9 cellular contexts compared by ENCODE assay signal in genomic region chr19:30224689-30225606, GRCh38.
A peak's percentile ranks its signal among the peaks of the same experiment; 100 is the strongest.
DNase-seq lines count a peak whose midpoint lies in the region; ATAC-seq lines count a peak whose summit lies in the region.
"Had no signal": no experiment of that assay in that cellular context is flagged by ENCODE, and none has a peak within 500 bp of the region (broad histone marks: within the 10 kb centered on the region; RNA-seq: fewer than 3 reads in every experiment).

No MANE protein-coding gene starts in this region.

- H3K4me1 Mint-ChIP-seq in T-helper 17 cell = peaks cover 20% of the 10 kb centered on the region

- peaks cover 13% of the 10 kb centered on the region for H3K36me3 Mint-ChIP-seq in T-helper 17 cell (ENCODE audit: low read depth)

- no peak overlapping the region for H3K27ac Mint-ChIP-seq in T-helper 17 cell

- H3K36me3 ChIP-seq in iPS DF 6.9 (ENCODE audit: control insufficient read depth, insufficient read depth, low read length) = no peaks in the 10 kb centered on the region

- peaks cover 53% of the 10 kb centered on the region for H3K27me3 ChIP-seq in iPS DF 6.9 (ENCODE audit: control insufficient read depth, insufficient read depth, low read length)

- H3K27me3 Mint-ChIP-seq in T-helper 17 cell = peaks cover 55% of the 10 kb centered on the region

- peak overlapping the region; percentile 24; the same call in 1 of the 2 replicates for H3K4me3 ChIP-seq in iPS DF 6.9 (ENCODE audit: low read length)

- H3K4me1 ChIP-seq in iPS DF 6.9 (ENCODE audit: control insufficient read depth, insufficient read depth, low read length) = no peaks in the 10 kb centered on the region; the same call in 1 of the 2 replicates

- no peak overlapping the region for H3K27ac ChIP-seq in iPS DF 6.9 (ENCODE audit: low read length)

- peak; percentile 37 for DNase-seq in NCI-H1436 (lab: John Stamatoyannopoulos, UW)
- DNase-seq in NCI-H1436 treated with DMSO at 0.1 percent for 48 hours (lab: John Stamatoyannopoulos, UW) = no peak
- no peak for DNase-seq in T-helper 17 cell
- DNase-seq in iPS DF 6.9 (ENCODE audit: low read depth, low spot score) = no peak
- peak; percentile 11 for DNase-seq in stimulated activated naive CD8-positive, alpha-beta T cell treated with anti-CD3 and anti-CD28 coated beads, Interleukin-15, Interleukin-2, amounts not matched to agents 100 U/mL and 50 U/mL, for 24 hours
- DNase-seq in activated effector memory CD4-positive, alpha-beta T cell treated with Interleukin-2 at 50 U/mL for 16 hours = no peak

- H3K9me3 ChIP-seq in T-helper 17 cell (ENCODE audit: control insufficient read depth, low read length, poor library complexity, severe bottlenecking) (no peaks in the 10 kb centered on the region), iPS DF 6.9 (ENCODE audit: control insufficient read depth, insufficient read depth, low read length) (no peaks in the 10 kb centered on the region)

- peak overlapping the region; percentile 82 for H3K4me3 Mint-ChIP-seq in T-helper 17 cell

- WGBS in iPS DF 6.9 (ENCODE audit: insufficient coverage, insufficient read length) = no CpG with 5 or more reads among the region's 43 CpGs

- no peak for ATAC-seq in T-helper 17 cell
- ATAC-seq in stimulated activated naive CD8-positive, alpha-beta T cell treated with anti-CD3 and anti-CD28 coated beads, Interleukin-15, Interleukin-2, amounts not matched to agents 100 U/mL and 50 U/mL, for 24 hours = no peak
- ATAC-seq in GM18867 (IDR thresholded peaks at IDR 0.05; ENCODE audit: unreplicated experiment) = no peak
- ATAC-seq in esophagus mucosa = no peak
- ATAC-seq: activated naive CD4-positive, alpha-beta T cell treated with anti-CD3 and anti-CD28 coated beads, Interleukin-2, amount 50 U/mL, for 72 hours had no signal

Comparison
In these comparisons a context has a peak if more than half of its experiments do, and no peak if none do; other contexts are left out.
1. DNase-seq: peak in NCI-H1436 (single experiment) and stimulated activated naive CD8-positive, alpha-beta T cell treated with anti-CD3 and anti-CD28 coated beads, Interleukin-15, Interleukin-2, amounts not matched to agents 100 U/mL and 50 U/mL, for 24 hours (single experiment); none in NCI-H1436 treated with DMSO at 0.1 percent for 48 hours (single experiment), T-helper 17 cell (0 of 3), iPS DF 6.9 (single experiment) and activated effector memory CD4-positive, alpha-beta T cell treated with Interleukin-2 at 50 U/mL for 16 hours (single experiment).